Comparison of ENCODE assay signal across 18 cellular contexts in genomic region chr7:22185559-22185958, GRCh38.
DNase-seq lines count a peak whose midpoint lies in the region; FAIRE-seq and TF ChIP-seq lines count a peak whose summit lies in the region.
"Had no signal": no experiment of that assay in that cellular context is flagged by ENCODE, and none has a peak within 500 bp of the region (broad histone marks: within the 10 kb centered on the region; RNA-seq: fewer than 3 reads in every experiment).

No MANE protein-coding gene starts in this region.

- H3K4me1 Mint-ChIP-seq in neural progenitor cell = peaks cover 36% of the 10 kb centered on the region

- FAIRE-seq in H54 (lab: Jason Lieb, UNC) = no peak
- FAIRE-seq: A549, HepG2 had no signal

- H3K27ac ChIP-seq in cingulate gyrus (ENCODE audit: low read depth, low read length) = peak overlapping the region; percentile 85
- peak overlapping the region; percentile 60 for H3K27ac ChIP-seq in neural progenitor cell
- H3K27ac ChIP-seq: A549, C4-2B, Peyer's patch, SK-N-MC had no signal

- peaks cover 46% of the 10 kb centered on the region for H3K4me1 ChIP-seq in neural progenitor cell
- H3K4me1 ChIP-seq: A549, Peyer's patch had no signal

- no peak overlapping the region for H3K4me3 Mint-ChIP-seq in neural progenitor cell
- H3K4me3 Mint-ChIP-seq: HFFc6 had no signal

- peak; percentile 63 for DNase-seq in Ammon's horn (ENCODE audit: low spot score)
- peak; percentile 11 for DNase-seq in NCI-H146 treated with DMSO at 0.1 percent for 48 hours (lab: John Stamatoyannopoulos, UW; ENCODE audit: unreplicated experiment)
- DNase-seq in neural progenitor cell (ENCODE audit: low spot score) = no peak
- DNase-seq in mesenteric fat pad (ENCODE audit: low spot score) = no peak
- DNase-seq in posterior vena cava (ENCODE audit: low spot score) = no peak
- DNase-seq in H54 (ENCODE audit: insufficient read length, low spot score) = no peak
- DNase-seq: EL, HFFc6, KG1, NCI-H1436, NCI-H2081 treated with DMSO at 0.1 percent for 48 hours, NCI-H446, Peyer's patch had no signal

- H3K79me2 ChIP-seq in neural progenitor cell (ENCODE audit: low read depth) = no peaks in the 10 kb centered on the region

- H2AFZ ChIP-seq in neural progenitor cell (replicated peaks) = no peak overlapping the region

- H4K20me1 ChIP-seq in neural progenitor cell (ENCODE audit: low read depth) = no peaks in the 10 kb centered on the region

- no peaks in the 10 kb centered on the region for H3K36me3 ChIP-seq in neural progenitor cell

- H3K27me3 ChIP-seq in neural progenitor cell = no peaks in the 10 kb centered on the region
- H3K27me3 ChIP-seq: Peyer's patch had no signal

- no peak overlapping the region for H3K4me3 ChIP-seq in neural progenitor cell
- H3K4me3 ChIP-seq: A549, Peyer's patch, SK-N-MC had no signal

- peaks cover 30% of the 10 kb centered on the region for H3F3A ChIP-seq in neural progenitor cell (ENCODE audit: low read depth)

- no peaks in the 10 kb centered on the region for H3K9me3 ChIP-seq in neural progenitor cell (ENCODE audit: low read depth)
- H3K9me3 ChIP-seq: A549, Peyer's patch had no signal

- no peaks in the 10 kb centered on the region for H3K36me3 Mint-ChIP-seq in neural progenitor cell

- H3K27ac Mint-ChIP-seq in neural progenitor cell = no peak overlapping the region
- H3K27ac Mint-ChIP-seq: HFFc6 had no signal

- TF ChIP-seq POLR2A in H54 (IDR thresholded peaks at IDR 0.05; ENCODE audit: low read depth, low read length) = no peak

- no peak for TF ChIP-seq CTCF in neural progenitor cell (IDR thresholded peaks at IDR 0.05)

- H3K9ac ChIP-seq in neural progenitor cell = no peak overlapping the region

- no peaks in the 10 kb centered on the region for H3K9me3 Mint-ChIP-seq in neural progenitor cell
- H3K9me3 Mint-ChIP-seq: HFFc6 had no signal

- intact Hi-C loops in posterior vena cava (cut with DNase I) = no loop called here

- peak overlapping the region; percentile 38 for H3K4me2 ChIP-seq in neural progenitor cell
- H3K4me2 ChIP-seq: A549 had no signal

- H3K27me3 Mint-ChIP-seq in neural progenitor cell (ENCODE audit: insufficient read depth, low read depth) = no peaks in the 10 kb centered on the region

Comparison
In these comparisons a context has a peak if more than half of its experiments do, and no peak if none do; other contexts are left out.
1. DNase-seq: peak in Ammon's horn (single experiment) and NCI-H146 treated with DMSO at 0.1 percent for 48 hours (single experiment); none in neural progenitor cell (single experiment), mesenteric fat pad (single experiment), posterior vena cava (single experiment) and H54 (single experiment).